ENCODE assay signal across 8 cellular contexts in genomic region chr6:36765943-36766648, GRCh38.
DNase-seq lines count a peak whose midpoint lies in the region; ATAC-seq and TF ChIP-seq lines count a peak whose summit lies in the region.

No MANE protein-coding gene starts in this region.

- H3K36me3 ChIP-seq in HAP-1 (replicated peaks) (no peaks in the 10 kb centered on the region), adipocyte (ENCODE audit: control insufficient read depth, insufficient read depth, low read length, severe bottlenecking) (no peaks in the 10 kb centered on the region), heart right ventricle (no peaks in the 10 kb centered on the region)

- in situ Hi-C loops in HAP-1 (cut with MboI; ENCODE audit: low sequenced_read_pairs), result loop anchor here (5.0 kb wide), 3 partner anchors 86 to 441 kb away; no protein-coding TSS in a partner anchor

- TF ChIP-seq CTCF in heart right ventricle (IDR thresholded peaks at IDR 0.05), result peak; percentile 67 to 96 (median 92)

- WGBS in heart right ventricle, 2 donors, result 19 to 21% methylated on average over 13 of the region's 13 CpGs

- no peaks in the 10 kb centered on the region for H3K9me3 ChIP-seq in HAP-1
- H3K9me3 ChIP-seq in adipocyte (ENCODE audit: control insufficient read depth, low read length), result no peaks in the 10 kb centered on the region
- H3K9me3 ChIP-seq in heart right ventricle, result no peaks in the 10 kb centered on the region

- H3K27ac ChIP-seq in heart right ventricle, result no peak overlapping the region

- intact Hi-C loops in heart right ventricle (cut with DNase I), result loop anchor here in 9 of 10 donors (1.0 to 10.0 kb wide), 13 partner anchors 85 to 449 kb away; partner anchors contain the start of gene MTCH1 (in 1 of the 9)

- ATAC-seq in heart right ventricle (peak; percentile 53 to 86 (median 80)), GM18873 (IDR thresholded peaks at IDR 0.05; ENCODE audit: low FRiP score, unreplicated experiment) (no peak)

- DNase-seq in EH (ENCODE audit: low read depth) (peak; percentile 87), HAP-1 (ENCODE audit: low spot score in 2 of 2) (peak; percentile 60 to 90), NCI-H128 (lab: John Stamatoyannopoulos, UW; ENCODE audit: unreplicated experiment) (peak; percentile 77), T follicular helper cell (ENCODE audit: low read depth) (peak; percentile 71), adipocyte (ENCODE audit: low read depth) (peak; percentile 92), heart right ventricle (peak; percentile 80 to 83), putamen (ENCODE audit: low spot score) (peak; percentile 80)

- H3K27me3 ChIP-seq in HAP-1 (ENCODE audit: low read depth) (no peaks in the 10 kb centered on the region), adipocyte (replicated peaks; ENCODE audit: control insufficient read depth, insufficient read depth, low read length) (peaks cover 19% of the 10 kb centered on the region), heart right ventricle (no peaks in the 10 kb centered on the region)

- H3K4me1 ChIP-seq in HAP-1 (no peaks in the 10 kb centered on the region), adipocyte (ENCODE audit: control insufficient read depth, insufficient read depth, low read length) (peaks cover 6% of the 10 kb centered on the region), heart right ventricle (peaks cover 12 to 45% (median 41%) of the 10 kb centered on the region in 9 donors)

- no peak overlapping the region for H3K4me3 ChIP-seq in HAP-1
- no peak overlapping the region for H3K4me3 ChIP-seq in adipocyte (ENCODE audit: low read length)
- no peak overlapping the region for H3K4me3 ChIP-seq in heart right ventricle

- no peak overlapping the region for H3K9ac ChIP-seq in adipocyte (ENCODE audit: low read length)
